ENCODE assay signal across 8 cellular contexts in the genomic region with DNA sequence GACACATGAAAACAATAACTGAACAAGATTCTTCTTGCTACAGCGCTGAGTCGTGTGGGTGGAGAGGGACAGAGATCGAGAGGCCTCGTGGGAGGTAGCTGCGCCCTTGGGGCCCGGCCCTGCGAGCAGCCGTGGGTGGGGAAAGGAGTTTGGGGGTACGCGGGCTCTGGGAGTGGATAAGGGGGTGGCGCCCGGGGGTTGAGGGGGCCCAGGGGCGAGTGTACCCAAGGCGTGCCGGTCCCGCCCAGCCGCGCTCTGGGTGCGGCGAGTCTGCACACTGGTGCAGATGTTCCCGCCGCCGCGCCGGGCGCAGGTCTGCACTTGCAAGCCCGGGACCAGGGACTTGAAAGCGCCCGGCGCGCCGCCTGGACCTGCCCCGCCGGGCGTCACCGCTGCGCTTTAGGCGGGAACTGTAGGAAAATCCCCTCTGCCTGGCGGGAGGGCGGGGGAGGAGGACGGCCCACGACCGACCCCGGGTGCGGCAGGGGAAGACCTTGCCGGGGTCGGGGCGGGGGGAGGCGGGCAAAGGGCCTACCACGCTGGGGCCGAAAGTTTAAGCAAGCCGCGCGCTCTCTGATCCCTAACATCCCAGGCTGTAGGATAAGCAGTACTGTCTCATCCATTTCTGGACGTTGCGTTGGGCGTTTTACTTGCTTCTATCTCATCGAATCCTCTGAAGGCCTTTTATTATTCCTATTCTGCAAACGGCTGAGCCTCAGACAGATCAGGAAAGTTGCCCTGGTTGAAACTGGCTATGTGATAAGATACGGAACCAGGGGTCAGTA. TPM values are rescaled to one million over a fixed set of nuclear protein-coding genes. Genes with fewer than 3 reads are reported as not detected.
DNase-seq lines count a peak whose midpoint lies in the region; ATAC-seq and TF ChIP-seq lines count a peak whose summit lies in the region.

No MANE protein-coding gene starts in this region.

- ATAC-seq in activated B cell treated with CpG ODN at 0.5 μM for 24 hours (ENCODE audit: low read depth) (no peak), GM21717 (IDR thresholded peaks at IDR 0.05; ENCODE audit: unreplicated experiment) (no peak), GM21723 (IDR thresholded peaks at IDR 0.05; ENCODE audit: unreplicated experiment) (no peak), HG03097 (IDR thresholded peaks at IDR 0.05; ENCODE audit: low FRiP score, unreplicated experiment) (no peak)

- CTCF ChIA-PET in activated B cell treated with CpG ODN at 0.5 μM for 24 hours (lab: Charles Lee), result no interaction called here

- peak; percentile 52 for TF ChIP-seq POLR2A in erythroblast (IDR thresholded peaks at IDR 0.05; ENCODE audit: low read length)

- intact Hi-C loops in activated B cell treated with CpG ODN at 0.5 μM for 24 hours (cut with micrococcal nuclease), result loop anchor here (1.0 to 10.0 kb wide), 6 partner anchors 96 to 329 kb away; partner anchors contain the start of genes CHEK2, EMID1, EWSR1 and HSCB

- H3K4me1 Mint-ChIP-seq in activated B cell treated with CpG ODN at 0.5 μM for 24 hours (peaks cover 27% of the 10 kb centered on the region), nephron (peaks cover 46% of the 10 kb centered on the region)

- no peak for TF ChIP-seq CTCF in activated B cell treated with CpG ODN at 0.5 μM for 24 hours (IDR thresholded peaks at IDR 0.05)
- TF ChIP-seq CTCF in nephron (IDR thresholded peaks at IDR 0.05; ENCODE audit: unreplicated experiment in 3 of 3), result no peak

- DNase-seq in stimulated activated naive CD4-positive, alpha-beta T cell (lab: John Stamatoyannopoulos, UW), result peak in 5 of 6 experiments; percentile 15 to 33 (median 21)
- no peak for DNase-seq in stimulated activated naive CD4-positive, alpha-beta T cell treated with Interleukin-2 at 50 U/mL for 16 hours (lab: John Stamatoyannopoulos, UW)
- DNase-seq in activated B cell treated with CpG ODN at 0.5 μM for 24 hours, result peak; percentile 30
- peak; percentile 91 for DNase-seq in erythroblast (lab: John Stamatoyannopoulos, UW)

- H3K9me3 Mint-ChIP-seq in activated B cell treated with CpG ODN at 0.5 μM for 24 hours (no peaks in the 10 kb centered on the region), nephron (no peaks in the 10 kb centered on the region)

- H3K27ac Mint-ChIP-seq in activated B cell treated with CpG ODN at 0.5 μM for 24 hours (no peak overlapping the region), nephron (peak overlapping the region in 2 of 3 experiments; percentile 26 to 29)

- H3K36me3 Mint-ChIP-seq in activated B cell treated with CpG ODN at 0.5 μM for 24 hours (ENCODE audit: low read depth) (no peaks in the 10 kb centered on the region), nephron (ENCODE audit: low read depth) (no peaks in the 10 kb centered on the region)

- H3K27me3 Mint-ChIP-seq in activated B cell treated with CpG ODN at 0.5 μM for 24 hours (peaks cover 58% of the 10 kb centered on the region), nephron (ENCODE audit: low read depth) (peaks cover 26% of the 10 kb centered on the region)

- POLR2A ChIA-PET in activated B cell treated with CpG ODN at 0.5 μM for 24 hours (lab: Charles Lee), result no interaction called here

- peak overlapping the region; percentile 72 for H3K4me3 Mint-ChIP-seq in activated B cell treated with CpG ODN at 0.5 μM for 24 hours
- H3K4me3 Mint-ChIP-seq in nephron, result peak overlapping the region; percentile 80 to 86 (median 85)

RNA-seq across cellular contexts. Expression of gene KREMEN1, which starts 1.4 kb away (rescaled TPM):
- not detected in 2 replicates for total RNA-seq in activated B cell treated with CpG ODN at 0.5 μM for 24 hours

RNA-seq across cellular contexts. Expression of gene C22orf31, which starts 9.8 kb away (rescaled TPM):
- total RNA-seq in activated B cell treated with CpG ODN at 0.5 μM for 24 hours, result not detected in 2 replicates
